Comparison of ENCODE assay signal across 8 cellular contexts in the genomic region with DNA sequence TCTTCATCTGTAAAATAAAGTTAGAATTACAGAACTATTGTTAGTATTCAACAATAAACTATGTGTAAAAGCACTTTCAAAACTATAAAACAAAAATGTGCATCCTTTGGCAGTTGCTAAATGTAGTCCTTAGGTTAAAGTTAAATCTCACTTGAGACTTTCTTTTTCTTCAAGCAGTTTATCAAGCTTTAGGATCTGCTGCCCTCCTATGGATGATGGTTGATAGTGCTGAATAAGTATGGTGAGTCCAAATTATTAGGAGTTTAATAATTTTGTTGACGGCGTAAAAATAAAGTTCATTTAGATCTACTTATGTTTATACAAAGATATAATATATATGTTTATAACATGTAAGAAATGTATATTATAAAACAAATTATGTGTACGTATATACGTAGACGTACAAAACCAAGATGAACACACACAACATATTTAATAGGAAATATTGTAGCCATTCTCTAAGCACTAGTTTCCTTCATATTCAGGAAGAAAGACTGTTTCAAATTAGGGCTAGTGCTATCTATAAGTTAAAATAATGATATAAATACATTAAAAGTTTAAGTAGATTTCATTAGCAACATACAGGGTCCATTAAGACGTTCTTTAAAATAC. TPM values are rescaled to one million over a fixed set of nuclear protein-coding genes. Genes with fewer than 3 reads are reported as not detected.
DNase-seq lines count a peak whose midpoint lies in the region; TF ChIP-seq lines count a peak whose summit lies in the region.

No MANE protein-coding gene starts in this region.

- H3K36me3 ChIP-seq in NT2/D1 (ENCODE audit: insufficient read depth, insufficient read length, low read length) (no peaks in the 10 kb centered on the region), testis (ENCODE audit: low read depth, missing control alignments) (no peaks in the 10 kb centered on the region)

- CTCF ChIA-PET in activated naive CD4-positive, alpha-beta T cell treated with anti-CD3 and anti-CD28 coated beads for 36 hours (lab: Charles Lee), result interaction anchor here (1.0 kb wide), 1 partner anchor 38 kb away, joined by 3 read pairs; no protein-coding TSS in a partner anchor

- peak; percentile 4 for DNase-seq in activated naive CD4-positive, alpha-beta T cell treated with anti-CD3 and anti-CD28 coated beads for 36 hours
- no peak for DNase-seq in activated naive CD4-positive, alpha-beta T cell treated with Interleukin-2 at 50 U/mL for 16 hours
- DNase-seq in NT2/D1 (ENCODE audit: low read depth, low spot score) (peak; percentile 13), fibroblast of the aortic adventitia (ENCODE audit: low read depth) (peak; percentile 68), type B pancreatic cell (ENCODE audit: extremely low spot score, unreplicated experiment) (no peak), CD14-positive monocyte (ENCODE audit: low spot score) (no peak), testis (no peak)
- DNase-seq in activated CD8-positive, alpha-beta memory T cell treated with anti-CD3 and anti-CD28 coated beads, Interleukin-2, amount 50 U/mL, for 4 hours, result no peak

- no peak overlapping the region for H3K27ac Mint-ChIP-seq in activated naive CD4-positive, alpha-beta T cell treated with anti-CD3 and anti-CD28 coated beads for 36 hours
- H3K27ac Mint-ChIP-seq in type B pancreatic cell (no peak overlapping the region), CD14-positive monocyte (no peak overlapping the region)

- intact Hi-C loops in activated naive CD4-positive, alpha-beta T cell treated with anti-CD3 and anti-CD28 coated beads for 36 hours (cut with micrococcal nuclease), result loop anchor here (10.0 kb wide), 1 partner anchor 1122 kb away; no protein-coding TSS in a partner anchor
- intact Hi-C loops in CD14-positive monocyte (cut with micrococcal nuclease), result no loop called here
- intact Hi-C loops in testis (cut with DNase I; ENCODE audit: low total_unique reads), result no loop called here

- H3K9me3 ChIP-seq in NT2/D1 (ENCODE audit: insufficient read depth, low read length) (no peaks in the 10 kb centered on the region), testis (no peaks in the 10 kb centered on the region)

- peaks cover 10% of the 10 kb centered on the region for H3K9me3 Mint-ChIP-seq in activated naive CD4-positive, alpha-beta T cell treated with anti-CD3 and anti-CD28 coated beads for 36 hours
- H3K9me3 Mint-ChIP-seq in type B pancreatic cell (peaks cover 4% of the 10 kb centered on the region), CD14-positive monocyte (peaks cover 0 to 3% (median 0%) of the 10 kb centered on the region in 7 donors)

- H3K9ac ChIP-seq in NT2/D1 (ENCODE audit: insufficient read length, low read depth), result no peak overlapping the region

- no peaks in the 10 kb centered on the region for H3K4me1 Mint-ChIP-seq in activated naive CD4-positive, alpha-beta T cell treated with anti-CD3 and anti-CD28 coated beads for 36 hours (ENCODE audit: low read depth)
- H3K4me1 Mint-ChIP-seq in type B pancreatic cell (ENCODE audit: unreplicated experiment) (no peaks in the 10 kb centered on the region), CD14-positive monocyte (no peaks in the 10 kb centered on the region)

- H3K36me3 Mint-ChIP-seq in activated naive CD4-positive, alpha-beta T cell treated with anti-CD3 and anti-CD28 coated beads for 36 hours (ENCODE audit: low read depth), result no peaks in the 10 kb centered on the region
- no peaks in the 10 kb centered on the region for H3K36me3 Mint-ChIP-seq in type B pancreatic cell
- H3K36me3 Mint-ChIP-seq in CD14-positive monocyte, result no peaks in the 10 kb centered on the region

- H3K4me3 ChIP-seq in NT2/D1 (ENCODE audit: insufficient read length, low read depth) (no peak overlapping the region), fibroblast of the aortic adventitia (ENCODE audit: low read depth, low read length) (no peak overlapping the region), testis (no peak overlapping the region)

- H3K4me1 ChIP-seq in NT2/D1 (ENCODE audit: insufficient read depth, insufficient read length) (no peaks in the 10 kb centered on the region), testis (no peaks in the 10 kb centered on the region)

- H3K27me3 ChIP-seq in NT2/D1 (ENCODE audit: insufficient read depth, insufficient read length) (no peaks in the 10 kb centered on the region), testis (no peaks in the 10 kb centered on the region)

- 78 to 80% methylated on average over 6 of the region's 6 CpGs for WGBS in testis, 2 donors

- H3K4me3 Mint-ChIP-seq in activated naive CD4-positive, alpha-beta T cell treated with anti-CD3 and anti-CD28 coated beads for 36 hours, result no peak overlapping the region
- H3K4me3 Mint-ChIP-seq in type B pancreatic cell, result no peak overlapping the region
- no peak overlapping the region for H3K4me3 Mint-ChIP-seq in CD14-positive monocyte

- no peak for TF ChIP-seq POLR2A in testis (IDR thresholded peaks at IDR 0.05)

- no peaks in the 10 kb centered on the region for H3K27me3 Mint-ChIP-seq in activated naive CD4-positive, alpha-beta T cell treated with anti-CD3 and anti-CD28 coated beads for 36 hours (ENCODE audit: low read depth)
- H3K27me3 Mint-ChIP-seq in type B pancreatic cell, result no peaks in the 10 kb centered on the region
- peaks cover 0 to 3% (median 1%) of the 10 kb centered on the region in 3 donors for H3K27me3 Mint-ChIP-seq in CD14-positive monocyte (ENCODE audit: low read depth in 3 of 3)

- TF ChIP-seq CTCF in fibroblast of the aortic adventitia (IDR thresholded peaks at IDR 0.05; ENCODE audit: insufficient read depth, low read length) (peak; percentile 61), type B pancreatic cell (conservative IDR thresholded peaks at IDR 0.05) (peak; percentile 90), CD14-positive monocyte (IDR thresholded peaks at IDR 0.05) (no peak), testis (IDR thresholded peaks at IDR 0.05) (no peak)

- H3K27ac ChIP-seq in testis, result no peak overlapping the region

RNA-seq across cellular contexts. Expression of a gene that starts 22.3 kb away (rescaled TPM):
- total RNA-seq in activated naive CD4-positive, alpha-beta T cell treated with anti-CD3 and anti-CD28 coated beads for 36 hours, result not detected
- not detected in 2 replicates for total RNA-seq in fibroblast of the aortic adventitia (ENCODE audit: low replicate concordance)
- not detected in 2 replicates for total RNA-seq in type B pancreatic cell (ENCODE audit: low replicate concordance)
- polyA plus RNA-seq in CD14-positive monocyte, result not detected
- total RNA-seq in testis, result not detected
- not detected for polyA plus RNA-seq in testis (ENCODE audit: insufficient read depth, low read depth, low replicate concordance)

RNA-seq across cellular contexts. Expression of a gene that starts 35.9 kb away (rescaled TPM):
- not detected for total RNA-seq in activated naive CD4-positive, alpha-beta T cell treated with anti-CD3 and anti-CD28 coated beads for 36 hours
- total RNA-seq in fibroblast of the aortic adventitia (ENCODE audit: low replicate concordance) (not detected in 2 replicates), type B pancreatic cell (ENCODE audit: low replicate concordance) (not detected in 2 replicates), testis (under 1 TPM in 1 of 2 donors, not detected in 1; 0.12 TPM)
- polyA plus RNA-seq in CD14-positive monocyte (not detected), testis (ENCODE audit: insufficient read depth, low read depth, low replicate concordance) (not detected)

Comparison
In these comparisons a context has a peak if more than half of its experiments do, and no peak if none do; other contexts are left out.
1. DNase-seq: peak in activated naive CD4-positive, alpha-beta T cell treated with anti-CD3 and anti-CD28 coated beads for 36 hours (single experiment), NT2/D1 (single experiment) and fibroblast of the aortic adventitia (single experiment); none in activated naive CD4-positive, alpha-beta T cell treated with Interleukin-2 at 50 U/mL for 16 hours (single experiment), type B pancreatic cell (single experiment), CD14-positive monocyte (single experiment), activated CD8-positive, alpha-beta memory T cell treated with anti-CD3 and anti-CD28 coated beads, Interleukin-2, amount 50 U/mL, for 4 hours (single experiment) and testis (single experiment).
2. CTCF ChIP-seq: peak in fibroblast of the aortic adventitia (single experiment) and type B pancreatic cell (single experiment); none in CD14-positive monocyte (single experiment) and testis (0 of 3).